In genomic region chr15:83449250-83449671, GRCh38 we compare ENCODE assay signal across 36 cellular contexts. TPM values are rescaled to one million over a fixed set of nuclear protein-coding genes. Genes with fewer than 3 reads are reported as not detected.
A peak's percentile ranks its signal among the peaks of the same experiment; 100 is the strongest.
DNase-seq lines count a peak whose midpoint lies in the region; FAIRE-seq and TF ChIP-seq lines count a peak whose summit lies in the region.
"Had no signal": no experiment of that assay in that cellular context is flagged by ENCODE, and none has a peak within 500 bp of the region (broad histone marks: within the 10 kb centered on the region; RNA-seq: fewer than 3 reads in every experiment).

No MANE protein-coding gene starts in this region.

- H3K4me1 ChIP-seq in A673 (ENCODE audit: insufficient read depth, low read length, poor library complexity, severe bottlenecking) (peaks cover 4% of the 10 kb centered on the region), keratinocyte (ENCODE audit: control insufficient read depth, extremely low read depth, insufficient read depth, low read length) (peaks cover 5% of the 10 kb centered on the region), neural progenitor cell (no peaks in the 10 kb centered on the region), SK-N-SH (ENCODE audit: control insufficient read depth in 1 of 2, insufficient read depth in 2 of 2, low read depth in 1 of 2, low read length in 1 of 2) (peaks cover 0 to 2% of the 10 kb centered on the region in 2 experiments; a peak in 1 of 4 replicates)
- H3K4me1 ChIP-seq: BE2C, gastrocnemius medialis had no signal

- no peak for TF ChIP-seq EP300 in SK-N-SH (IDR thresholded peaks at IDR 0.05; ENCODE audit: borderline replicate concordance in 1 of 2, low read depth in 1 of 2, low read length in 1 of 2)

- H3K27me3 ChIP-seq in A673 (replicated peaks; ENCODE audit: insufficient read depth, low read depth, low read length, poor library complexity) (no peaks in the 10 kb centered on the region), keratinocyte (ENCODE audit: control insufficient read depth, extremely low read depth, insufficient read depth, low read length) (peaks cover 12% of the 10 kb centered on the region), neural progenitor cell (peaks cover 34% of the 10 kb centered on the region), SK-N-SH (ENCODE audit: insufficient read depth) (peaks cover 15% of the 10 kb centered on the region)
- H3K27me3 ChIP-seq: ascending aorta, vagina had no signal

- no peaks in the 10 kb centered on the region for H3K36me3 Mint-ChIP-seq in neural progenitor cell
- H3K36me3 Mint-ChIP-seq: activated naive CD8-positive, alpha-beta T cell; stimulated activated memory B cell treated with anti-CD40 and anti-IgM and Interleukin-4, amounts not matched to agents 10 μg/mL and 1 μg/mL and 100 μg/mL, for 72 hours; T-cell had no signal

- peaks cover 15% of the 10 kb centered on the region for H3K27me3 Mint-ChIP-seq in neural progenitor cell (ENCODE audit: insufficient read depth, low read depth)

- peaks cover 17% of the 10 kb centered on the region for H3K4me1 Mint-ChIP-seq in neural progenitor cell

- H2AFZ ChIP-seq in keratinocyte (ENCODE audit: control insufficient read depth, low read length) (no peak overlapping the region), neural progenitor cell (replicated peaks) (no peak overlapping the region), SK-N-SH (ENCODE audit: low read depth) (no peak overlapping the region)

- H3K9me1 ChIP-seq in keratinocyte (ENCODE audit: control insufficient read depth, extremely low read depth, insufficient read depth, low read length): no peaks in the 10 kb centered on the region

- peak overlapping the region; percentile 83 for H3K4me3 Mint-ChIP-seq in neural progenitor cell
- H3K4me3 Mint-ChIP-seq: activated CD8-positive, alpha-beta T cell treated with anti-CD3 and anti-CD28 coated beads, Interleukin-2, amount 10 ng/mL, durations not matched to agents 7 days and 5 days; stimulated activated memory B cell treated with anti-CD40 and anti-IgM and Interleukin-4, amounts not matched to agents 10 μg/mL and 1 μg/mL and 100 μg/mL, for 72 hours had no signal

- no peak overlapping the region for H3K4me2 ChIP-seq in keratinocyte (ENCODE audit: control insufficient read depth, extremely low read depth, insufficient read depth, low read depth, low read length)
- H3K4me2 ChIP-seq in neural progenitor cell: no peak overlapping the region
- H3K4me2 ChIP-seq in SK-N-SH: no peak overlapping the region

- dilution Hi-C loops in keratinocyte (cut with MboI; ENCODE audit: extremely low pct_ligation_motif_present, low sequenced_read_pairs): no loop called here

- H3K9ac ChIP-seq in SK-N-MC (ENCODE audit: insufficient read length) (peak overlapping the region; percentile 73), keratinocyte (ENCODE audit: control insufficient read depth, extremely low read depth, insufficient read depth, low read length) (no peak overlapping the region), neural progenitor cell (no peak overlapping the region), SK-N-SH (no peak overlapping the region)

- FAIRE-seq in keratinocyte (lab: Jason Lieb, UNC): peak; percentile 23
- no peak for FAIRE-seq in frontal cortex (lab: Jason Lieb, UNC)
- FAIRE-seq: endometrium, HTR-8/SVneo, RCC 7860 had no signal

- peak; percentile 34 for DNase-seq in A673 (ENCODE audit: low spot score)
- DNase-seq in SK-N-MC (ENCODE audit: low read depth, low spot score): no peak
- DNase-seq in keratinocyte (ENCODE audit: low read depth, low spot score): no peak
- DNase-seq in neural progenitor cell (ENCODE audit: low spot score): no peak
- DNase-seq in SK-N-SH: no peak
- DNase-seq in frontal cortex (ENCODE audit: low spot score in 2 of 2): no peak
- DNase-seq in activated T-cell treated with anti-CD3 and anti-CD28 coated beads for 4 hours: no peak
- no peak for DNase-seq in NCI-H748 (lab: John Stamatoyannopoulos, UW; ENCODE audit: unreplicated experiment)
- DNase-seq: activated CD4-positive, alpha-beta T cell treated with anti-CD3 and anti-CD28 coated beads for 1 hour; activated CD8-positive, alpha-beta T cell treated with anti-CD3 and anti-CD28 coated beads, Interleukin-2, amount 10 ng/mL, durations not matched to agents 7 days and 5 days; activated effector memory CD4-positive, alpha-beta T cell treated with Interleukin-2 at 50 U/mL for 16 hours; BE2C; CD8-positive, alpha-beta memory T cell; dermis blood vessel endothelial cell; DMS153; esophagus squamous epithelium; gastrocnemius medialis; GF-D8; KG1; left ventricle myocardium superior; MG63; NCI-H2029 treated with DMSO at 0.1 percent for 48 hours; NCI-H774; SIG-M5; sigmoid colon; stimulated activated CD4-positive, alpha-beta T cell treated with anti-CD3 and anti-CD28 coated beads, Interleukin-4, amount 100 ng/mL, for 4 hours; T-cell had no signal

- TF ChIP-seq CTCF in A673 (conservative IDR thresholded peaks at IDR 0.05; ENCODE audit: low read depth, low read length) (no peak), keratinocyte (optimal IDR thresholded peaks at IDR 0.05 in 1 of 3, IDR thresholded peaks at IDR 0.05 in 1 of 3, conservative IDR thresholded peaks at IDR 0.05 in 1 of 3; ENCODE audit: extremely low read depth in 1 of 3, insufficient read depth in 2 of 3, low read length in 3 of 3) (no peak), neural progenitor cell (IDR thresholded peaks at IDR 0.05) (no peak), SK-N-SH (IDR thresholded peaks at IDR 0.05) (no peak)

- 20% methylated on average over 3 of the region's 3 CpGs for WGBS in SK-N-SH (ENCODE audit: low lambda C conversion rate)

- H3F3A ChIP-seq in neural progenitor cell (ENCODE audit: low read depth): no peaks in the 10 kb centered on the region
- no peaks in the 10 kb centered on the region for H3F3A ChIP-seq in SK-N-SH (replicated peaks; ENCODE audit: insufficient read depth)

- no peaks in the 10 kb centered on the region for H3K9me2 ChIP-seq in SK-N-SH

- no peak overlapping the region for H3K27ac Mint-ChIP-seq in neural progenitor cell
- H3K27ac Mint-ChIP-seq: activated CD8-positive, alpha-beta T cell treated with anti-CD3 and anti-CD28 coated beads, Interleukin-2, amount 10 ng/mL, durations not matched to agents 7 days and 5 days; activated naive CD8-positive, alpha-beta T cell; CD8-positive, alpha-beta memory T cell; stimulated activated memory B cell treated with anti-CD40 and anti-IgM and Interleukin-4, amounts not matched to agents 10 μg/mL and 1 μg/mL and 100 μg/mL, for 72 hours; T-cell had no signal

- H3K9me3 ChIP-seq in A673 (ENCODE audit: low read depth, low read length, poor library complexity, severe bottlenecking) (no peaks in the 10 kb centered on the region), SK-N-MC (ENCODE audit: low read depth, low read length) (no peaks in the 10 kb centered on the region), keratinocyte (ENCODE audit: control insufficient read depth, low read depth, low read length) (no peaks in the 10 kb centered on the region), neural progenitor cell (ENCODE audit: low read depth) (no peaks in the 10 kb centered on the region), SK-N-SH (no peaks in the 10 kb centered on the region)
- H3K9me3 ChIP-seq: ascending aorta, BE2C, esophagus squamous epithelium, gastrocnemius medialis, MG63, sigmoid colon, suprapubic skin, vagina had no signal

- TF ChIP-seq RAD21 in SK-N-SH (IDR thresholded peaks at IDR 0.05; ENCODE audit: low read length): no peak

- H3K36me3 ChIP-seq in A673 (ENCODE audit: insufficient read depth, low read length, poor library complexity, severe bottlenecking) (no peaks in the 10 kb centered on the region), SK-N-MC (ENCODE audit: insufficient read depth, low read length) (no peaks in the 10 kb centered on the region), keratinocyte (ENCODE audit: control insufficient read depth in 2 of 2, extremely low read depth in 1 of 2, insufficient read depth in 2 of 2, low read length in 2 of 2) (no peaks in the 10 kb centered on the region), neural progenitor cell (no peaks in the 10 kb centered on the region), SK-N-SH (replicated peaks in 1 of 2; ENCODE audit: control insufficient read depth in 1 of 2, insufficient read depth in 2 of 2, low read length in 1 of 2) (no peaks in the 10 kb centered on the region)
- H3K36me3 ChIP-seq: ascending aorta, BE2C, esophagus squamous epithelium, gastrocnemius medialis, MG63, sigmoid colon, suprapubic skin, vagina had no signal

- no TSS peak for BruUV-seq in A673 (replicated peaks; lab: Mats Ljungman, UMichigan)

- no peaks in the 10 kb centered on the region for H3K9me3 Mint-ChIP-seq in neural progenitor cell
- H3K9me3 Mint-ChIP-seq: CD8-positive, alpha-beta memory T cell; stimulated activated memory B cell treated with anti-CD40 and anti-IgM and Interleukin-4, amounts not matched to agents 10 μg/mL and 1 μg/mL and 100 μg/mL, for 72 hours; T-cell had no signal

- CTCF ChIA-PET in A673 (lab: Charles Lee): no interaction called here
- CTCF ChIA-PET in SK-N-SH (lab: Yijun Ruan, JAX): interaction anchor here (1.0 to 1.4 kb wide), 2 partner anchors 10 to 201 kb away, joined by 3 read pairs; no protein-coding TSS in a partner anchor

- H3K27ac ChIP-seq in A673 (ENCODE audit: low read depth, low read length, poor library complexity, severe bottlenecking) (no peak overlapping the region), SK-N-MC (peak overlapping the region; percentile 96), keratinocyte (ENCODE audit: control insufficient read depth, insufficient read depth, low read length) (no peak overlapping the region), neural progenitor cell (no peak overlapping the region), SK-N-SH (ENCODE audit: low read depth in 2 of 2, low read length in 1 of 2) (no peak overlapping the region)
- H3K27ac ChIP-seq: ascending aorta, esophagus squamous epithelium, gastrocnemius medialis, sigmoid colon, suprapubic skin, vagina had no signal

- H3K4me3 ChIP-seq in A673 (ENCODE audit: low read depth, low read length, poor library complexity, severe bottlenecking) (no peak overlapping the region), SK-N-MC (peak overlapping the region; percentile 99), keratinocyte (ENCODE audit: control insufficient read depth in 2 of 3, extremely low read depth in 1 of 3, insufficient read depth in 2 of 3, low read depth in 1 of 3, low read length in 3 of 3) (no peak overlapping the region), neural progenitor cell (no peak overlapping the region), SK-N-SH (ENCODE audit: low read depth in 2 of 2, low read length in 1 of 2) (no peak overlapping the region)
- H3K4me3 ChIP-seq: ascending aorta, esophagus squamous epithelium, gastrocnemius medialis, MG63, sigmoid colon, suprapubic skin, vagina had no signal

- intact Hi-C loops in A673 (cut with micrococcal nuclease; ENCODE audit: unreplicated experiment): no loop called here

- H3K79me2 ChIP-seq in keratinocyte (ENCODE audit: control insufficient read depth, insufficient read depth, low read length) (no peaks in the 10 kb centered on the region), neural progenitor cell (ENCODE audit: low read depth) (no peaks in the 10 kb centered on the region), SK-N-SH (ENCODE audit: insufficient read depth) (no peaks in the 10 kb centered on the region)

- H4K20me1 ChIP-seq in keratinocyte (ENCODE audit: control insufficient read depth, extremely low read depth, insufficient read depth, low read length): no peaks in the 10 kb centered on the region
- no peaks in the 10 kb centered on the region for H4K20me1 ChIP-seq in neural progenitor cell (ENCODE audit: low read depth)
- no peaks in the 10 kb centered on the region for H4K20me1 ChIP-seq in SK-N-SH (ENCODE audit: insufficient read depth)

- POLR2A ChIA-PET in A673 (lab: Charles Lee; ENCODE audit: low non-redundant PET) (no interaction called here), SK-N-SH (lab: Yijun Ruan, JAX) (no interaction called here)

RNA-seq across cellular contexts. Expression of gene SH3GL3, which starts 2.1 kb away (rescaled TPM):
- total RNA-seq in A673 (2021): 25.6 and 32.1 TPM in 2 replicates
- polyA plus RNA-seq in keratinocyte: 0.04 to 0.20 TPM (median 0.07 TPM) in 3 replicates
- polyA plus RNA-seq in keratinocyte (2011; ENCODE audit: low read depth): 3.4 TPM
- 0.12 and 0.16 TPM in 2 replicates for polyA plus RNA-seq in keratinocyte (2011; cell fraction: cytosol; rRNA removed)
- 0.10 TPM in 1 of 2 replicates, not detected in the other for polyA plus RNA-seq in keratinocyte (2011; cell fraction: nucleus; rRNA removed)
- 0.13 and 1.3 TPM in 2 replicates for polyA plus RNA-seq in keratinocyte (2012; ENCODE audit: low replicate concordance)
- not detected in 3 replicates for polyA minus RNA-seq in keratinocyte
- not detected for polyA minus RNA-seq in keratinocyte (2011; cell fraction: cytosol; rRNA and poly(A)+ RNA removed)
- polyA minus RNA-seq in keratinocyte (2011; cell fraction: nucleus; rRNA and poly(A)+ RNA removed): not detected in 2 replicates
- total RNA-seq in neural progenitor cell (ENCODE audit: low replicate concordance): 3.8 and 8.2 TPM in 2 replicates
- polyA plus RNA-seq in SK-N-SH (2012; rRNA removed): not detected in 2 replicates
- not detected in 2 replicates for polyA plus RNA-seq in SK-N-SH (2012; cell fraction: cytosol; rRNA removed)
- polyA plus RNA-seq in SK-N-SH (2012; cell fraction: nucleus; rRNA removed): not detected in 2 replicates
- 187 TPM for total RNA-seq in frontal cortex
- total RNA-seq: activated CD8-positive, alpha-beta T cell treated with anti-CD3 and anti-CD28 coated beads, Interleukin-2, amount 10 ng/mL, durations not matched to agents 7 days and 5 days; ascending aorta; CD8-positive, alpha-beta memory T cell; dermis blood vessel endothelial cell; gastrocnemius medialis; left ventricle myocardium superior; mononuclear cell; T-cell had no signal
- polyA plus RNA-seq: CD8-positive, alpha-beta memory T cell had no signal
